ENCODE assay signal across 22 cellular contexts in genomic region chr5:126101901-126102300, GRCh38.
"Had no signal": no experiment of that assay in that cellular context is flagged by ENCODE, and none has a peak within 500 bp of the region (broad histone marks: within the 10 kb centered on the region; RNA-seq: fewer than 3 reads in every experiment).

No MANE protein-coding gene starts in this region.

- H3K4me3 Mint-ChIP-seq: naive thymus-derived CD4-positive, alpha-beta T cell; natural killer cell; nephron; neural crest cell; stimulated activated effector memory CD8-positive, alpha-beta T cell treated with anti-CD3 and anti-CD28 coated beads, Interleukin-12 subunit alpha, Interleukin-12 subunit beta, amount 100 ng/mL, for 72 hours; stimulated activated naive B cell treated with anti-CD40 and anti-IgM and Interleukin-4, amounts not matched to agents 10 μg/mL and 1 μg/mL and 100 μg/mL, for 72 hours; stimulated activated naive CD8-positive, alpha-beta T cell treated with anti-CD3 and anti-CD28 coated beads, Interleukin-15, Interleukin-2, amounts not matched to agents 100 ng/mL and 50 ng/mL, for 24 hours had no signal

- ATAC-seq: naive thymus-derived CD4-positive, alpha-beta T cell; natural killer cell; right cardiac atrium; right lobe of liver; stimulated activated effector memory CD8-positive, alpha-beta T cell treated with anti-CD3 and anti-CD28 coated beads, Interleukin-12 subunit alpha, Interleukin-12 subunit beta, amount 100 ng/mL, for 72 hours; stimulated activated naive B cell treated with anti-CD40 and anti-IgM and Interleukin-4, amounts not matched to agents 10 μg/mL and 1 μg/mL and 100 μg/mL, for 72 hours had no signal

- H3K9me3 Mint-ChIP-seq: stimulated activated naive B cell treated with anti-CD40 and anti-IgM and Interleukin-4, amounts not matched to agents 10 μg/mL and 1 μg/mL and 100 μg/mL, for 72 hours; stimulated activated naive CD8-positive, alpha-beta T cell treated with anti-CD3 and anti-CD28 coated beads, Interleukin-15, Interleukin-2, amounts not matched to agents 100 ng/mL and 50 ng/mL, for 24 hours had no signal

- H3K27me3 Mint-ChIP-seq: naive thymus-derived CD4-positive, alpha-beta T cell; stimulated activated naive B cell treated with anti-CD40 and anti-IgM and Interleukin-4, amounts not matched to agents 10 μg/mL and 1 μg/mL and 100 μg/mL, for 72 hours; stimulated activated naive CD8-positive, alpha-beta T cell treated with anti-CD3 and anti-CD28 coated beads, Interleukin-15, Interleukin-2, amounts not matched to agents 100 ng/mL and 50 ng/mL, for 24 hours had no signal

- H3K36me3 Mint-ChIP-seq: natural killer cell; stimulated activated effector memory CD8-positive, alpha-beta T cell treated with anti-CD3 and anti-CD28 coated beads, Interleukin-12 subunit alpha, Interleukin-12 subunit beta, amount 100 ng/mL, for 72 hours; stimulated activated naive B cell treated with anti-CD40 and anti-IgM and Interleukin-4, amounts not matched to agents 10 μg/mL and 1 μg/mL and 100 μg/mL, for 72 hours had no signal

- H3K4me1 Mint-ChIP-seq: naive thymus-derived CD4-positive, alpha-beta T cell; natural killer cell; nephron; stimulated activated effector memory CD8-positive, alpha-beta T cell treated with anti-CD3 and anti-CD28 coated beads, Interleukin-12 subunit alpha, Interleukin-12 subunit beta, amount 100 ng/mL, for 72 hours; stimulated activated naive B cell treated with anti-CD40 and anti-IgM and Interleukin-4, amounts not matched to agents 10 μg/mL and 1 μg/mL and 100 μg/mL, for 72 hours had no signal

- H3K27ac Mint-ChIP-seq: naive thymus-derived CD4-positive, alpha-beta T cell; natural killer cell; nephron; stimulated activated effector memory CD8-positive, alpha-beta T cell treated with anti-CD3 and anti-CD28 coated beads, Interleukin-12 subunit alpha, Interleukin-12 subunit beta, amount 100 ng/mL, for 72 hours; stimulated activated naive B cell treated with anti-CD40 and anti-IgM and Interleukin-4, amounts not matched to agents 10 μg/mL and 1 μg/mL and 100 μg/mL, for 72 hours; stimulated activated naive CD8-positive, alpha-beta T cell treated with anti-CD3 and anti-CD28 coated beads, Interleukin-15, Interleukin-2, amounts not matched to agents 100 ng/mL and 50 ng/mL, for 24 hours had no signal

- DNase-seq: naive thymus-derived CD4-positive, alpha-beta T cell; natural killer cell; occipital lobe; ovary; right cardiac atrium; right lobe of liver; sigmoid colon; small intestine; stimulated activated CD4-positive, alpha-beta T cell treated with anti-CD3 and anti-CD28 coated beads, Interleukin-15, amount 100 ng/mL, for 24 hours; stimulated activated CD4-positive, alpha-beta T cell treated with anti-CD3 and anti-CD28 coated beads, Interleukin-2, amount 100 ng/mL, for 24 hours; stimulated activated CD4-positive, alpha-beta T cell treated with anti-CD3 and anti-CD28 coated beads, Interleukin-2, amount 100 ng/mL, for 48 hours; stimulated activated CD4-positive, alpha-beta T cell treated with anti-CD3 and anti-CD28 coated beads, Interleukin-4, amount 100 ng/mL, for 24 hours; stimulated activated naive B cell treated with anti-CD40 and anti-IgM and Interleukin-4, amounts not matched to agents 10 μg/mL and 1 μg/mL and 100 μg/mL, for 72 hours; stimulated activated naive CD4-positive, alpha-beta T cell treated with Interleukin-2 at 50 U/mL for 16 hours; stomach; thyroid gland; trophoblast cell; upper lobe of left lung had no signal
